In genomic region chr13:105984236-105984635, GRCh38 we compare ENCODE assay signal across 25 cellular contexts.
A peak's percentile ranks its signal among the peaks of the same experiment; 100 is the strongest.
DNase-seq lines count a peak whose midpoint lies in the region; ATAC-seq, FAIRE-seq and TF ChIP-seq lines count a peak whose summit lies in the region.
"Had no signal": no experiment of that assay in that cellular context is flagged by ENCODE, and none has a peak within 500 bp of the region (broad histone marks: within the 10 kb centered on the region; RNA-seq: fewer than 3 reads in every experiment).

No MANE protein-coding gene starts in this region.

- CTCF ChIA-PET in Calu3 (lab: Charles Lee): no interaction called here
- CTCF ChIA-PET in activated naive CD4-positive, alpha-beta T cell treated with anti-CD3 and anti-CD28 coated beads, Interleukin-2, amount 10 ng/mL, durations not matched to agents 7 days and 5 days (lab: Charles Lee): no interaction called here

- H3K4me3 ChIP-seq in RWPE2 (ENCODE audit: severe bottlenecking) (no peak overlapping the region), esophagus squamous epithelium (no peak overlapping the region), pancreas (no peak overlapping the region)
- H3K4me3 ChIP-seq: BLaER1 treated with 17β-estradiol and CSF1 and Interleukin-3, amounts not matched to agents 10 nM and 100 nM; GM23248; HAP-1; Peyer's patch had no signal

- peak; percentile 71 for ATAC-seq in RWPE2 (ENCODE audit: low read depth)
- ATAC-seq in pancreas: peak; percentile 84 to 91 (median 88)
- no peak for ATAC-seq in HG03571 (IDR thresholded peaks at IDR 0.05; ENCODE audit: unreplicated experiment)

- H3K27me3 Mint-ChIP-seq in Calu3 (ENCODE audit: unreplicated experiment): no peaks in the 10 kb centered on the region
- no peaks in the 10 kb centered on the region for H3K27me3 Mint-ChIP-seq in activated naive CD4-positive, alpha-beta T cell treated with anti-CD3 and anti-CD28 coated beads, Interleukin-2, amount 10 ng/mL, durations not matched to agents 7 days and 5 days
- H3K27me3 Mint-ChIP-seq: CD4-positive, alpha-beta memory T cell had no signal

- TF ChIP-seq POLR2A in esophagus squamous epithelium (IDR thresholded peaks at IDR 0.05): no peak

- H3K27ac Mint-ChIP-seq in Calu3 (ENCODE audit: unreplicated experiment): peak overlapping the region; percentile 52
- no peak overlapping the region for H3K27ac Mint-ChIP-seq in activated naive CD4-positive, alpha-beta T cell treated with anti-CD3 and anti-CD28 coated beads, Interleukin-2, amount 10 ng/mL, durations not matched to agents 7 days and 5 days
- H3K27ac Mint-ChIP-seq: CD4-positive, alpha-beta memory T cell had no signal

- no peaks in the 10 kb centered on the region for H3K9me3 Mint-ChIP-seq in Calu3 (ENCODE audit: low read depth, unreplicated experiment)
- H3K9me3 Mint-ChIP-seq in activated naive CD4-positive, alpha-beta T cell treated with anti-CD3 and anti-CD28 coated beads, Interleukin-2, amount 10 ng/mL, durations not matched to agents 7 days and 5 days: no peaks in the 10 kb centered on the region

- BruUV-seq in Calu3 (replicated peaks; lab: Mats Ljungman, UMichigan): no TSS peak

- H3K36me3 ChIP-seq in RWPE2 (ENCODE audit: low read depth) (0 out of 2 replicates have a peak, but pooled peaks cover 3% of the 10 kb centered on the region), esophagus squamous epithelium (no peaks in the 10 kb centered on the region), pancreas (no peaks in the 10 kb centered on the region)
- H3K36me3 ChIP-seq: BLaER1 treated with 17β-estradiol and CSF1 and Interleukin-3, amounts not matched to agents 10 nM and 100 nM; HAP-1; Peyer's patch had no signal

- TF ChIP-seq CTCF in Calu3 (IDR thresholded peaks at IDR 0.05; ENCODE audit: unreplicated experiment) (no peak), RWPE2 (IDR thresholded peaks at IDR 0.05; ENCODE audit: poor library complexity, severe bottlenecking) (no peak), esophagus squamous epithelium (IDR thresholded peaks at IDR 0.05) (no peak), pancreas (IDR thresholded peaks at IDR 0.05) (no peak)

- H3K27me3 ChIP-seq in RWPE2 (ENCODE audit: insufficient read depth, poor library complexity, severe bottlenecking) (no peaks in the 10 kb centered on the region), esophagus squamous epithelium (no peaks in the 10 kb centered on the region), pancreas (no peaks in the 10 kb centered on the region)
- H3K27me3 ChIP-seq: BLaER1 treated with 17β-estradiol and CSF1 and Interleukin-3, amounts not matched to agents 10 nM and 100 nM; Peyer's patch had no signal

- H3K4me1 Mint-ChIP-seq in Calu3 (ENCODE audit: low read depth, unreplicated experiment): no peaks in the 10 kb centered on the region
- no peaks in the 10 kb centered on the region for H3K4me1 Mint-ChIP-seq in activated naive CD4-positive, alpha-beta T cell treated with anti-CD3 and anti-CD28 coated beads, Interleukin-2, amount 10 ng/mL, durations not matched to agents 7 days and 5 days
- H3K4me1 Mint-ChIP-seq: CD4-positive, alpha-beta memory T cell had no signal

- intact Hi-C loops in Calu3 (cut with micrococcal nuclease; ENCODE audit: unreplicated experiment): loop anchor here (5.0 kb wide), 1 partner anchor 62 kb away; no protein-coding TSS in a partner anchor
- intact Hi-C loops in esophagus squamous epithelium (cut with DNase I): no loop called here
- intact Hi-C loops in pancreas (cut with DNase I): no loop called here

- WGBS in esophagus squamous epithelium, 2 donors: 49 to 59% methylated on average over 3 of the region's 3 CpGs
- 23 to 31% methylated on average over 3 of the region's 3 CpGs for WGBS in pancreas, 2 donors

- FAIRE-seq in pancreas (lab: Jason Lieb, UNC) (no peak), frontal cortex (lab: Jason Lieb, UNC) (no peak)
- FAIRE-seq: GM12891 had no signal

- H3K27ac ChIP-seq in RWPE2 (ENCODE audit: poor library complexity, severe bottlenecking) (peak overlapping the region; percentile 85), esophagus squamous epithelium (peak overlapping the region in 3 of 4 donors; percentile 15 to 40 (median 24)), pancreas (peak overlapping the region in 3 of 4 donors; percentile 13 to 66 (median 60))
- H3K27ac ChIP-seq: BLaER1 treated with 17β-estradiol and CSF1 and Interleukin-3, amounts not matched to agents 10 nM and 100 nM; GM23248; Peyer's patch had no signal

- H3K9me3 ChIP-seq in RWPE2 (ENCODE audit: severe bottlenecking) (peaks cover 3% of the 10 kb centered on the region), esophagus squamous epithelium (no peaks in the 10 kb centered on the region), pancreas (no peaks in the 10 kb centered on the region)
- H3K9me3 ChIP-seq: BLaER1 treated with 17β-estradiol and CSF1 and Interleukin-3, amounts not matched to agents 10 nM and 100 nM; Caco-2; HAP-1; Peyer's patch had no signal

- no peak for DNase-seq in Calu3
- no peak for DNase-seq in RWPE2 (ENCODE audit: low spot score)
- DNase-seq in esophagus squamous epithelium (lab: John Stamatoyannopoulos, UW): no peak
- no peak for DNase-seq in pancreas
- DNase-seq in frontal cortex (ENCODE audit: low spot score in 2 of 2): no peak
- no peak for DNase-seq in activated naive CD4-positive, alpha-beta T cell treated with anti-CD3 and anti-CD28 coated beads, Interleukin-2, amount 10 ng/mL, durations not matched to agents 7 days and 5 days
- DNase-seq: 8988T; Caco-2; CD4-positive, alpha-beta memory T cell; DND-41; GM23248; KBM-7; NCI-H1092; NCI-H1436; NCI-H187 treated with DMSO at 0.1 percent for 48 hours; NCI-H2107; NCI-H510A; NCI-H748 treated with DMSO at 0.1 percent for 48 hours; NK-92 treated with Interleukin-12 subunit alpha and Interleukin-12 subunit beta, amount 100 ng/mL, for 24 hours; Peyer's patch; Right ventricle myocardium superior had no signal

- H3K4me1 ChIP-seq in RWPE2 (ENCODE audit: insufficient read depth, poor library complexity, severe bottlenecking) (peaks cover 52% of the 10 kb centered on the region), esophagus squamous epithelium (peaks cover 0 to 12% (median 3%) of the 10 kb centered on the region in 3 donors), pancreas (peaks cover 7 to 20% (median 17%) of the 10 kb centered on the region in 3 donors)
- H3K4me1 ChIP-seq: BLaER1 treated with 17β-estradiol and CSF1 and Interleukin-3, amounts not matched to agents 10 nM and 100 nM; HAP-1; Peyer's patch had no signal

- no peak overlapping the region for H3K4me3 Mint-ChIP-seq in Calu3 (ENCODE audit: low read depth, unreplicated experiment)
- H3K4me3 Mint-ChIP-seq in activated naive CD4-positive, alpha-beta T cell treated with anti-CD3 and anti-CD28 coated beads, Interleukin-2, amount 10 ng/mL, durations not matched to agents 7 days and 5 days: no peak overlapping the region
- H3K4me3 Mint-ChIP-seq: CD4-positive, alpha-beta memory T cell had no signal

- no peaks in the 10 kb centered on the region for H3K36me3 Mint-ChIP-seq in Calu3 (ENCODE audit: insufficient read depth, unreplicated experiment)
- no peaks in the 10 kb centered on the region for H3K36me3 Mint-ChIP-seq in activated naive CD4-positive, alpha-beta T cell treated with anti-CD3 and anti-CD28 coated beads, Interleukin-2, amount 10 ng/mL, durations not matched to agents 7 days and 5 days
- H3K36me3 Mint-ChIP-seq: CD4-positive, alpha-beta memory T cell had no signal

Comparison
In these comparisons a context has a peak if more than half of its experiments do, and no peak if none do; other contexts are left out.
1. H3K27ac ChIP-seq: peak in every context shown above with its lines; median percentile 85 in RWPE2; 60 in pancreas; 24 in esophagus squamous epithelium.